Comparison of ENCODE assay signal across 25 cellular contexts in the genomic region with DNA sequence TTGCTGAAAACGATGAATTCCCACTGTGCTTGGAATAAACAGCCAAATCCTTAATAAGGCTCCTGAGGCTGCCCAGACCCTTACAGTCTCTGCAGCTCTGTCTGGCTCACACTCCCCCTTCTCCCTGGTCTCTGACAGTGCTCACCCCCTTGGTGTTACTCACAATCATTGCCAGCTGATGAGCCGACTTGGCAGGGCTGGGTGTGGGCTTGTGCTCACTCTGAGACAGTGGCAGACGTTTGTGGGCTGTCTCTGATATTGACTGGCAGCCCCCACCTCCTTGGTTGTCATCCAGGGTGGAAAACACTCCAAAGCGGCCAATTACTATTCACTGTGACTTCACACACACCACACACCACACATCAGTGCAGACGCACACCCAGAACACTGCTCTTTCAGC.
"Had no signal": no experiment of that assay in that cellular context is flagged by ENCODE, and none has a peak within 500 bp of the region (broad histone marks: within the 10 kb centered on the region; RNA-seq: fewer than 3 reads in every experiment).

No MANE protein-coding gene starts in this region.

- DNase-seq: activated CD4-positive, alpha-beta T cell treated with anti-CD3 and anti-CD28 coated beads for 36 hours; activated CD4-positive, CD25-positive, alpha-beta regulatory T cell; activated CD8-positive, alpha-beta memory T cell treated with anti-CD3 and anti-CD28 coated beads, Interleukin-2, amount 10 ng/mL, durations not matched to agents 7 days and 5 days; activated CD8-positive, alpha-beta T cell treated with anti-CD3 and anti-CD28 coated beads, Interleukin-2, amount 10 ng/mL, durations not matched to agents 7 days and 5 days; activated naive CD4-positive, alpha-beta T cell; activated T-cell treated with anti-CD3 and anti-CD28 coated beads, Interleukin-2, amount 50 U/mL, for 72 hours; effector memory CD8-positive, alpha-beta T cell; erythroblast; foreskin fibroblast; left ventricle myocardium inferior; mesendoderm; natural killer cell; right lobe of liver; stimulated activated CD4-positive, alpha-beta T cell treated with anti-CD3 and anti-CD28 coated beads, Interleukin-2, amount 100 ng/mL, for 48 hours; stimulated activated naive CD8-positive, alpha-beta T cell treated with anti-CD3 and anti-CD28 coated beads, Interleukin-15, Interleukin-2, amounts not matched to agents 100 U/mL and 50 U/mL, for 24 hours; T-helper 1 cell; testis; trophoblast cell had no signal

- H3K27ac ChIP-seq: cardiac muscle cell, coronary artery, heart left ventricle, left ventricle myocardium inferior, neutrophil, parathyroid adenoma, right lobe of liver, testis had no signal

- H3K27me3 ChIP-seq: cardiac muscle cell, right lobe of liver, testis had no signal

- H3K36me3 ChIP-seq: cardiac muscle cell, heart left ventricle, left ventricle myocardium inferior, neutrophil, right lobe of liver had no signal

- H3K4me3 ChIP-seq: cardiac muscle cell, coronary artery, heart left ventricle, left ventricle myocardium inferior, lung, right lobe of liver, testis had no signal

- H3K4me1 ChIP-seq: left ventricle myocardium inferior, right lobe of liver, testis had no signal

- H2AFZ ChIP-seq: parathyroid adenoma had no signal

- H3K9me3 ChIP-seq: heart left ventricle, left ventricle myocardium inferior, neutrophil, right lobe of liver, testis had no signal

- H3K9ac ChIP-seq: parathyroid adenoma had no signal

- ATAC-seq: activated CD4-positive, alpha-beta T cell treated with anti-CD3 and anti-CD28 coated beads for 36 hours; activated CD8-positive, alpha-beta memory T cell treated with anti-CD3 and anti-CD28 coated beads, Interleukin-2, amount 10 ng/mL, durations not matched to agents 7 days and 5 days; activated CD8-positive, alpha-beta T cell treated with anti-CD3 and anti-CD28 coated beads, Interleukin-2, amount 10 ng/mL, durations not matched to agents 7 days and 5 days; activated T-cell treated with anti-CD3 and anti-CD28 coated beads, Interleukin-2, amount 50 U/mL, for 72 hours; effector memory CD8-positive, alpha-beta T cell; natural killer cell; right lobe of liver; SK-N-SH treated with all-trans-retinoic acid at 6 μM for 48 hours; stimulated activated naive CD8-positive, alpha-beta T cell treated with anti-CD3 and anti-CD28 coated beads, Interleukin-15, Interleukin-2, amounts not matched to agents 100 U/mL and 50 U/mL, for 24 hours had no signal
